In genomic region chr22:31604746-31605705, GRCh38 we compare ENCODE assay signal across 16 cellular contexts. TPM values are rescaled to one million over a fixed set of nuclear protein-coding genes. Genes with fewer than 3 reads are reported as not detected.
DNase-seq lines count a peak whose midpoint lies in the region; ATAC-seq and TF ChIP-seq lines count a peak whose summit lies in the region.
"Had no signal": no experiment of that assay in that cellular context is flagged by ENCODE, and none has a peak within 500 bp of the region (broad histone marks: within the 10 kb centered on the region; RNA-seq: fewer than 3 reads in every experiment).

No MANE protein-coding gene starts in this region.

- POLR2A ChIA-PET in activated CD4-positive, alpha-beta T cell treated with anti-CD3 and anti-CD28 coated beads for 36 hours (lab: Charles Lee): no interaction called here

- no peaks in the 10 kb centered on the region for H3K27me3 Mint-ChIP-seq in activated CD4-positive, alpha-beta T cell treated with anti-CD3 and anti-CD28 coated beads for 36 hours
- no peaks in the 10 kb centered on the region for H3K27me3 Mint-ChIP-seq in central memory CD8-positive, alpha-beta T cell
- H3K27me3 Mint-ChIP-seq: CD4-positive, CD25-positive, alpha-beta regulatory T cell; T-helper 17 cell had no signal

- peak; percentile 1 for DNase-seq in activated CD4-positive, alpha-beta T cell treated with anti-CD3 and anti-CD28 coated beads for 48 hours
- no peak for DNase-seq in activated CD4-positive, alpha-beta T cell treated with anti-CD3 and anti-CD28 coated beads for 36 hours
- peak; percentile 4 to 29 for DNase-seq in Kasumi-1 (lab: John Stamatoyannopoulos, UW)
- no peak for DNase-seq in central memory CD8-positive, alpha-beta T cell (ENCODE audit: low spot score in 2 of 2)
- peak; percentile 74 for DNase-seq in posterior vena cava (ENCODE audit: low spot score)
- DNase-seq in body of pancreas: no peak
- DNase-seq: activated CD4-positive, alpha-beta T cell treated with anti-CD3 and anti-CD28 coated beads for 1 hour; CD4-positive, CD25-positive, alpha-beta regulatory T cell; dermis blood vessel endothelial cell; MV-4-11; SHP77; stimulated activated CD4-positive, alpha-beta T cell treated with anti-CD3 and anti-CD28 coated beads, Interleukin-4, amount 100 ng/mL, for 1 hour; T-helper 17 cell; transverse colon had no signal

- H3K9me3 ChIP-seq in body of pancreas: no peaks in the 10 kb centered on the region
- H3K9me3 ChIP-seq: transverse colon had no signal

- TF ChIP-seq CTCF in body of pancreas (IDR thresholded peaks at IDR 0.05): no peak

- no peaks in the 10 kb centered on the region for H3K9me3 Mint-ChIP-seq in activated CD4-positive, alpha-beta T cell treated with anti-CD3 and anti-CD28 coated beads for 36 hours (ENCODE audit: low read depth)
- no peaks in the 10 kb centered on the region for H3K9me3 Mint-ChIP-seq in central memory CD8-positive, alpha-beta T cell
- H3K9me3 Mint-ChIP-seq: CD4-positive, CD25-positive, alpha-beta regulatory T cell had no signal

- H3K36me3 ChIP-seq in body of pancreas (replicated peaks in 1 of 2; ENCODE audit: insufficient read depth in 1 of 2, low read depth in 2 of 2): peaks cover 0 to 3% of the 10 kb centered on the region in 2 donors

- no peak overlapping the region for H3K4me3 ChIP-seq in body of pancreas
- H3K4me3 ChIP-seq: transverse colon had no signal

- TF ChIP-seq POLR2A in body of pancreas (IDR thresholded peaks at IDR 0.05): no peak

- no peaks in the 10 kb centered on the region for H3K27me3 ChIP-seq in body of pancreas
- H3K27me3 ChIP-seq: transverse colon had no signal

- WGBS in body of pancreas, 2 donors: 82 to 94% methylated on average over 10 to 12 of the region's 17 CpGs

- H3K27ac ChIP-seq in body of pancreas: no peak overlapping the region
- H3K27ac ChIP-seq: transverse colon had no signal

- no peak overlapping the region for H3K4me3 Mint-ChIP-seq in activated CD4-positive, alpha-beta T cell treated with anti-CD3 and anti-CD28 coated beads for 36 hours
- no peak overlapping the region for H3K4me3 Mint-ChIP-seq in central memory CD8-positive, alpha-beta T cell
- H3K4me3 Mint-ChIP-seq: CD4-positive, CD25-positive, alpha-beta regulatory T cell; T-helper 17 cell had no signal

- peaks cover 37% of the 10 kb centered on the region for H3K36me3 Mint-ChIP-seq in activated CD4-positive, alpha-beta T cell treated with anti-CD3 and anti-CD28 coated beads for 36 hours (ENCODE audit: low read depth)
- peaks cover 36% of the 10 kb centered on the region for H3K36me3 Mint-ChIP-seq in central memory CD8-positive, alpha-beta T cell (ENCODE audit: insufficient read depth)

- CTCF ChIA-PET in activated CD4-positive, alpha-beta T cell treated with anti-CD3 and anti-CD28 coated beads for 36 hours (lab: Charles Lee): interaction anchor here (1.1 kb wide), 1 partner anchor 11 kb away, joined by 3 read pairs; no protein-coding TSS in a partner anchor

- no peaks in the 10 kb centered on the region for H3K4me1 Mint-ChIP-seq in activated CD4-positive, alpha-beta T cell treated with anti-CD3 and anti-CD28 coated beads for 36 hours
- no peaks in the 10 kb centered on the region for H3K4me1 Mint-ChIP-seq in central memory CD8-positive, alpha-beta T cell

- no peaks in the 10 kb centered on the region for H3K4me1 ChIP-seq in body of pancreas

- no peak overlapping the region for H3K27ac Mint-ChIP-seq in activated CD4-positive, alpha-beta T cell treated with anti-CD3 and anti-CD28 coated beads for 36 hours
- peak overlapping the region; percentile 56 for H3K27ac Mint-ChIP-seq in central memory CD8-positive, alpha-beta T cell (ENCODE audit: low read depth)
- H3K27ac Mint-ChIP-seq: T-helper 17 cell had no signal

- ATAC-seq in activated CD4-positive, alpha-beta T cell treated with anti-CD3 and anti-CD28 coated beads for 36 hours: no peak
- no peak for ATAC-seq in central memory CD8-positive, alpha-beta T cell (replicated peaks; ENCODE audit: extremely low read depth, poor library complexity, severe bottlenecking)
- ATAC-seq in body of pancreas: no peak
- ATAC-seq in GM19023 (IDR thresholded peaks at IDR 0.05; ENCODE audit: unreplicated experiment): no peak
- ATAC-seq in GM21723 (IDR thresholded peaks at IDR 0.05; ENCODE audit: unreplicated experiment): no peak
- ATAC-seq: T-helper 17 cell had no signal

- intact Hi-C loops in activated CD4-positive, alpha-beta T cell treated with anti-CD3 and anti-CD28 coated beads for 36 hours (cut with DNase I, micrococcal nuclease): no loop called here
- intact Hi-C loops in posterior vena cava (cut with DNase I): no loop called here
- intact Hi-C loops in body of pancreas (cut with DNase I): no loop called here

RNA-seq across cellular contexts. Expression of gene PISD, which starts 57.0 kb away (rescaled TPM):
- 10 to 100 TPM; 30.3 to 37.9 TPM for total RNA-seq in activated CD4-positive, alpha-beta T cell treated with anti-CD3 and anti-CD28 coated beads for 36 hours
- total RNA-seq in posterior vena cava (10 to 100 TPM; 38.0 to 44.6 TPM), body of pancreas (10 to 100 TPM; 22.3 to 31.3 TPM)

Comparison
In these comparisons a context has a peak if more than half of its experiments do, and no peak if none do; other contexts are left out.
1. DNase-seq: peak in activated CD4-positive, alpha-beta T cell treated with anti-CD3 and anti-CD28 coated beads for 48 hours (single experiment), Kasumi-1 (2 of 2) and posterior vena cava (single experiment); none in activated CD4-positive, alpha-beta T cell treated with anti-CD3 and anti-CD28 coated beads for 36 hours (single experiment), central memory CD8-positive, alpha-beta T cell (0 of 2) and body of pancreas (0 of 4).